ENCODE assay signal across 1 cellular context in the genomic region with DNA sequence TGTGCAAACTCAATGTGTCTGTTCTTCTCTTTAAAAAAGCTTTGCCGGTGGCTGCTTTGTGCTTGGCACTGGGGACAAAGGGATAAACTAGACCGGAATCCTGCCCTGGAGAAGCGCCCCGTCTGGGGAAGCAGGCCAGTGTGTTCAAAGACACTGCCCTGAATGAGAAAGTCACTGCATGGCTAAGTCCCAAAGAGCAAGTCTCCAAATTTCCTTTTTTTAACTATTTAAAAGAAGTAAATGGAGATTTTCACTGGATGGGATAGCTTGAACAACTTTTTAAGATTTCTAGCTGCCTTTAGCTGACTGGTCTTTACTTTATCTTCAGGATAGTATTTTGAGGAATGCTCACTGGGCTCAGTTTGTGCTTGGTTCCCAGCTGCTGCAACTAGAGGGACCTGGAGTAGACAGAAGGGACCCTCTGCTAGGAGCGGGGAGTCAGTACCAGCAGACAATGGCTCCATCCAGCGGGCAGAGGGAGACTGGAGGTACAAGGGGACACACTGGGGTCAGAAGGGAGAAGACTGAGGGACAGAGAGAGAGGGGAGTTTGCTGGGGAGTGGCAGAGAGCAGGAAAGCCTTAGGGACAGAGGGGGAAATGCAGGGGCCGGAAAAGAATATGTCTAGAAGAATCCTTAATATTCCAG.
TF ChIP-seq lines count a peak whose summit lies in the region.

No MANE protein-coding gene starts in this region.

TF ChIP-seq in HepG2, 621 proteins besides CTCF, POLR2A, EP300 and RAD21:
- TF ChIP-seq SMC3 (IDR thresholded peaks at IDR 0.05; ENCODE audit: low read length) (peak; percentile 71), STAG1 (CRISPR knock-in tag; IDR thresholded peaks at IDR 0.05) (peak; percentile 88), ZNF547 (CRISPR knock-in tag; IDR thresholded peaks at IDR 0.05) (no peak)
- TF ChIP-seq, protein P1, sequence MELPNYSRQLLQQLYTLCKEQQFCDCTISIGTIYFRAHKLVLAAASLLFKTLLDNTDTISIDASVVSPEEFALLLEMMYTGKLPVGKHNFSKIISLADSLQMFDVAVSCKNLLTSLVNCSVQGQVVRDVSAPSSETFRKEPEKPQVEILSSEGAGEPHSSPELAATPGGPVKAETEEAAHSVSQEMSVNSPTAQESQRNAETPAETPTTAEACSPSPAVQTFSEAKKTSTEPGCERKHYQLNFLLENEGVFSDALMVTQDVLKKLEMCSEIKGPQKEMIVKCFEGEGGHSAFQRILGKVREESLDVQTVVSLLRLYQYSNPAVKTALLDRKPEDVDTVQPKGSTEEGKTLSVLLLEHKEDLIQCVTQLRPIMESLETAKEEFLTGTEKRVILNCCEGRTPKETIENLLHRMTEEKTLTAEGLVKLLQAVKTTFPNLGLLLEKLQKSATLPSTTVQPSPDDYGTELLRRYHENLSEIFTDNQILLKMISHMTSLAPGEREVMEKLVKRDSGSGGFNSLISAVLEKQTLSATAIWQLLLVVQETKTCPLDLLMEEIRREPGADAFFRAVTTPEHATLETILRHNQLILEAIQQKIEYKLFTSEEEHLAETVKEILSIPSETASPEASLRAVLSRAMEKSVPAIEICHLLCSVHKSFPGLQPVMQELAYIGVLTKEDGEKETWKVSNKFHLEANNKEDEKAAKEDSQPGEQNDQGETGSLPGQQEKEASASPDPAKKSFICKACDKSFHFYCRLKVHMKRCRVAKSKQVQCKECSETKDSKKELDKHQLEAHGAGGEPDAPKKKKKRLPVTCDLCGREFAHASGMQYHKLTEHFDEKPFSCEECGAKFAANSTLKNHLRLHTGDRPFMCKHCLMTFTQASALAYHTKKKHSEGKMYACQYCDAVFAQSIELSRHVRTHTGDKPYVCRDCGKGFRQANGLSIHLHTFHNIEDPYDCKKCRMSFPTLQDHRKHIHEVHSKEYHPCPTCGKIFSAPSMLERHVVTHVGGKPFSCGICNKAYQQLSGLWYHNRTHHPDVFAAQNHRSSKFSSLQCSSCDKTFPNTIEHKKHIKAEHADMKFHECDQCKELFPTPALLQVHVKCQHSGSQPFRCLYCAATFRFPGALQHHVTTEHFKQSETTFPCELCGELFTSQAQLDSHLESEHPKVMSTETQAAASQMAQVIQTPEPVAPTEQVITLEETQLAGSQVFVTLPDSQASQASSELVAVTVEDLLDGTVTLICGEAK (IDR thresholded peaks at IDR 0.05): no peak
- TF ChIP-seq, protein P1 (CRISPR knock-in tag; IDR thresholded peaks at IDR 0.05): no peak
